ENCODE assay signal across 13 cellular contexts in genomic region chr7:41188163-41189130, GRCh38.
DNase-seq lines count a peak whose midpoint lies in the region; ATAC-seq and TF ChIP-seq lines count a peak whose summit lies in the region.
"Had no signal": no experiment of that assay in that cellular context is flagged by ENCODE, and none has a peak within 500 bp of the region (broad histone marks: within the 10 kb centered on the region; RNA-seq: fewer than 3 reads in every experiment).

No MANE protein-coding gene starts in this region.

- peak overlapping the region; percentile 91 for H3K56ac ChIP-seq in IMR-90 (ENCODE audit: extremely low read depth, insufficient read depth, low read length)

- H3K36me3 ChIP-seq in IMR-90 (ENCODE audit: control insufficient read depth, insufficient read depth, low read length) = no peaks in the 10 kb centered on the region
- H3K36me3 ChIP-seq in mammary epithelial cell (ENCODE audit: insufficient read depth, low read length) = no peaks in the 10 kb centered on the region
- H3K36me3 ChIP-seq in left lung = no peaks in the 10 kb centered on the region
- H3K36me3 ChIP-seq in OCI-LY7 (ENCODE audit: insufficient read depth, low read length) = no peaks in the 10 kb centered on the region
- H3K36me3 ChIP-seq: pancreas, tibial artery had no signal

- BruUV-seq in IMR-90 (replicated peaks; lab: Mats Ljungman, UMichigan) (no TSS peak), mammary epithelial cell (replicated peaks; lab: Mats Ljungman, UMichigan) (no TSS peak), OCI-LY7 (replicated peaks; lab: Mats Ljungman, UMichigan) (no TSS peak)

- CTCF ChIA-PET in IMR-90 (lab: Yijun Ruan, JAX) (interaction anchor here (0.6 kb wide), 1 partner anchor 62 kb away, joined by 3 read pairs; no protein-coding TSS in a partner anchor), mammary epithelial cell (lab: Charles Lee; ENCODE audit: low non-redundant PET) (no interaction called here), OCI-LY7 (lab: Charles Lee; ENCODE audit: unreplicated experiment) (no interaction called here)

- peak overlapping the region; percentile 86 for H2BK5ac ChIP-seq in IMR-90 (ENCODE audit: low read depth, low read length, poor library complexity, severe bottlenecking)

- peak; percentile 8; the same call in 1 of the 2 replicates for TF ChIP-seq RAD21 in IMR-90 (IDR thresholded peaks at IDR 0.05; ENCODE audit: low read length)

- peaks cover 19% of the 10 kb centered on the region for H3K9me1 ChIP-seq in IMR-90 (ENCODE audit: insufficient read depth, low read length)

- in situ Hi-C loops in IMR-90 (cut with MboI; ENCODE audit: low sequenced_read_pairs) = no loop called here
- in situ Hi-C loops in mammary epithelial cell (cut with MboI; ENCODE audit: low sequenced_read_pairs in 2 of 2) = no loop called here

- no peak overlapping the region; the same call in 1 of the 2 replicates for H3K9ac ChIP-seq in IMR-90 (ENCODE audit: low read depth, low read length)
- peak overlapping the region; percentile 35 for H3K9ac ChIP-seq in mammary epithelial cell (ENCODE audit: insufficient read depth, low read length)

- H3K23ac ChIP-seq in IMR-90 (ENCODE audit: low read depth, low read length) = peak overlapping the region; percentile 91

- 95 to 100% methylated on average over 1 to 2 of the region's 8 CpGs for WGBS in IMR-90 (ENCODE audit: extremely low coverage in 2 of 2, insufficient read length in 1 of 2), 2 experiments
- WGBS in mammary epithelial cell (ENCODE audit: low coverage, missing lambda C conversion rate) = 62% methylated on average over 8 of the region's 8 CpGs

- H2BK15ac ChIP-seq in IMR-90 (ENCODE audit: low read depth, low read length) = peak overlapping the region; percentile 93

- peak overlapping the region; percentile 49 to 84 for H4K8ac ChIP-seq in IMR-90 (ENCODE audit: low read depth in 2 of 2, low read length in 2 of 2)

- POLR2A ChIA-PET in IMR-90 (lab: Charles Lee; ENCODE audit: unreplicated experiment) = no interaction called here
- POLR2A ChIA-PET in OCI-LY7 (lab: Charles Lee) = no interaction called here

- H3K79me2 ChIP-seq in mammary epithelial cell (ENCODE audit: insufficient read depth, low read length) (no peaks in the 10 kb centered on the region), OCI-LY7 (ENCODE audit: insufficient read depth, low read depth, low read length) (no peaks in the 10 kb centered on the region)

- peak overlapping the region; percentile 98 for H3K4ac ChIP-seq in IMR-90 (ENCODE audit: low read depth, low read length)

- H2AK5ac ChIP-seq in IMR-90 (ENCODE audit: low read depth, low read length) = peak overlapping the region; percentile 98

- H3K18ac ChIP-seq in IMR-90 (ENCODE audit: low read depth, low read length) = peak overlapping the region; percentile 90; the same call in 1 of the 2 replicates

- peak; percentile 83 for ATAC-seq in IMR-90 (ENCODE audit: low read depth)
- ATAC-seq in left lung = peak; percentile 69
- no peak for ATAC-seq in HG03025 (IDR thresholded peaks at IDR 0.05; ENCODE audit: low FRiP score, unreplicated experiment)
- no peak for ATAC-seq in HG02763 (IDR thresholded peaks at IDR 0.05; ENCODE audit: unreplicated experiment)
- no peak for ATAC-seq in HG02588 (IDR thresholded peaks at IDR 0.05; ENCODE audit: unreplicated experiment)

- no peak overlapping the region for H3K4me3 ChIP-seq in IMR-90 (ENCODE audit: insufficient read depth, low read depth, low read length)
- no peak overlapping the region for H3K4me3 ChIP-seq in mammary epithelial cell (replicated peaks in 1 of 3; ENCODE audit: insufficient read depth in 1 of 3, low read depth in 2 of 3, low read length in 3 of 3)
- no peak overlapping the region for H3K4me3 ChIP-seq in left lung
- no peak overlapping the region for H3K4me3 ChIP-seq in OCI-LY7 (ENCODE audit: low read depth, low read length, poor library complexity, severe bottlenecking)
- H3K4me3 ChIP-seq: pancreas, tibial artery had no signal

- H3K9me3 ChIP-seq in IMR-90 (ENCODE audit: control insufficient read depth, insufficient read depth, low read length) (no peaks in the 10 kb centered on the region), mammary epithelial cell (replicated peaks; ENCODE audit: insufficient read depth, low read length) (peaks cover 8% of the 10 kb centered on the region), left lung (no peaks in the 10 kb centered on the region), OCI-LY7 (ENCODE audit: low read length) (no peaks in the 10 kb centered on the region)
- H3K9me3 ChIP-seq: pancreas, tibial artery had no signal

- peak overlapping the region; percentile 94 for H4K91ac ChIP-seq in IMR-90 (ENCODE audit: insufficient read depth, low read depth, low read length)

- H3K79me1 ChIP-seq in IMR-90 (ENCODE audit: low read depth in 1 of 2, low read length in 2 of 2) = peaks cover 4 to 20% of the 10 kb centered on the region in 2 experiments; a peak in 2 of 4 replicates

- no peak overlapping the region for H2AFZ ChIP-seq in IMR-90 (replicated peaks; ENCODE audit: low read length, poor library complexity)
- peak overlapping the region; percentile 41 for H2AFZ ChIP-seq in mammary epithelial cell (ENCODE audit: low read depth, low read length)
- H2AFZ ChIP-seq in OCI-LY7 (ENCODE audit: low read length) = no peak overlapping the region

- peak overlapping the region; percentile 94 for H3K14ac ChIP-seq in IMR-90 (replicated peaks; ENCODE audit: low read depth, low read length)

- dilution Hi-C loops in IMR-90 (cut with HindIII; ENCODE audit: low sequenced_read_pairs, unreplicated experiment) (no loop called here), mammary epithelial cell (cut with HindIII; ENCODE audit: low sequenced_read_pairs) (no loop called here)

- no peaks in the 10 kb centered on the region for H3K9me2 ChIP-seq in OCI-LY7 (ENCODE audit: insufficient read depth, low read length)

- peak overlapping the region; percentile 70 for H2AK9ac ChIP-seq in IMR-90 (replicated peaks; ENCODE audit: low read depth, low read length, poor library complexity)

- TF ChIP-seq CTCF in IMR-90 (conservative IDR thresholded peaks at IDR 0.05; ENCODE audit: low read depth, low read length) = no peak
- TF ChIP-seq CTCF in mammary epithelial cell (conservative IDR thresholded peaks at IDR 0.05 in 1 of 2, IDR thresholded peaks at IDR 0.05 in 1 of 2; ENCODE audit: extremely low read depth in 1 of 2, insufficient read depth in 1 of 2, low read depth in 1 of 2, low read length in 2 of 2) = no peak
- no peak for TF ChIP-seq CTCF in left lung (IDR thresholded peaks at IDR 0.05)
- no peak for TF ChIP-seq CTCF in OCI-LY7 (conservative IDR thresholded peaks at IDR 0.05; ENCODE audit: low read length)

- H4K20me1 ChIP-seq in IMR-90 (ENCODE audit: insufficient read depth, low read length) (no peaks in the 10 kb centered on the region), mammary epithelial cell (ENCODE audit: insufficient read depth, low read length) (no peaks in the 10 kb centered on the region), OCI-LY7 (ENCODE audit: insufficient read depth, low read length) (no peaks in the 10 kb centered on the region)

- H3K4me2 ChIP-seq in IMR-90 (ENCODE audit: low read depth, low read length) (peak overlapping the region; percentile 34; the same call in 1 of the 2 replicates), mammary epithelial cell (ENCODE audit: insufficient read depth, low read depth, low read length) (peak overlapping the region; percentile 40), OCI-LY7 (ENCODE audit: low read length) (no peak overlapping the region)

- H3K27ac ChIP-seq in IMR-90 (ENCODE audit: insufficient read depth, low read length) = 0 out of 2 replicates have a peak overlapping the region, but pooled peaks have one; percentile 11
- peak overlapping the region; percentile 99 for H3K27ac ChIP-seq in mammary epithelial cell (ENCODE audit: insufficient read depth, low read depth, low read length)
- H3K27ac ChIP-seq in left lung = no peak overlapping the region
- H3K27ac ChIP-seq in OCI-LY7 (ENCODE audit: low read depth, low read length, poor library complexity, severe bottlenecking) = no peak overlapping the region
- H3K27ac ChIP-seq: pancreas had no signal

- peak overlapping the region; percentile 61; the same call in 1 of the 2 replicates for H4K5ac ChIP-seq in IMR-90 (ENCODE audit: low read depth, low read length)

- DNase-seq in AG08396 (ENCODE audit: low spot score) (peak; percentile 40), IMR-90 (peak; percentile 88), mammary epithelial cell (peak; percentile 80), left lung (no peak), OCI-LY7 (ENCODE audit: low spot score) (no peak)
- DNase-seq: activated CD4-positive, alpha-beta T cell treated with anti-CD3 and anti-CD28 coated beads for 4 hours; activated naive CD4-positive, alpha-beta T cell treated with Interleukin-2 at 50 U/mL for 16 hours; pancreas; Right ventricle myocardium superior; tibial artery had no signal

- H2BK20ac ChIP-seq in IMR-90 (ENCODE audit: low read depth, low read length) = peak overlapping the region; percentile 97

- H3K27me3 ChIP-seq in IMR-90 (ENCODE audit: control insufficient read depth, insufficient read depth, low read length) = no peaks in the 10 kb centered on the region
- no peaks in the 10 kb centered on the region for H3K27me3 ChIP-seq in mammary epithelial cell (ENCODE audit: insufficient read depth, low read length)
- no peaks in the 10 kb centered on the region for H3K27me3 ChIP-seq in left lung
- H3K27me3 ChIP-seq: pancreas, tibial artery had no signal

- TF ChIP-seq POLR2A in IMR-90 (IDR thresholded peaks at IDR 0.05; ENCODE audit: low read depth, low read length) = no peak

- intact Hi-C loops in IMR-90 (cut with micrococcal nuclease) = loop anchor here (10.0 kb wide), 1 partner anchor 506 kb away; no protein-coding TSS in a partner anchor
- intact Hi-C loops in mammary epithelial cell (cut with micrococcal nuclease) = loop anchor here (1.0 to 5.0 kb wide), 6 partner anchors 54 to 516 kb away; no protein-coding TSS in a partner anchor
- intact Hi-C loops in left lung (cut with DNase I) = no loop called here
- intact Hi-C loops in OCI-LY7 (cut with micrococcal nuclease; ENCODE audit: unreplicated experiment) = no loop called here

- peaks cover 14% of the 10 kb centered on the region for H3K4me1 ChIP-seq in IMR-90 (ENCODE audit: control insufficient read depth, insufficient read depth, low read length)
- H3K4me1 ChIP-seq in mammary epithelial cell (ENCODE audit: insufficient read depth, low read length) = peaks cover 38% of the 10 kb centered on the region
- H3K4me1 ChIP-seq in left lung = no peaks in the 10 kb centered on the region
- no peaks in the 10 kb centered on the region for H3K4me1 ChIP-seq in OCI-LY7 (ENCODE audit: insufficient read depth, low read length, poor library complexity, severe bottlenecking)
- H3K4me1 ChIP-seq: pancreas had no signal

- H2BK120ac ChIP-seq in IMR-90 (ENCODE audit: low read depth, low read length) = peak overlapping the region; percentile 94

TF ChIP-seq in IMR-90, 13 proteins besides CTCF, POLR2A, EP300 and RAD21:
- TF ChIP-seq BHLHE40 (IDR thresholded peaks at IDR 0.05; ENCODE audit: low read depth, low read length) (no peak), CEBPB (IDR thresholded peaks at IDR 0.05; ENCODE audit: low read depth, low read length) (peak; percentile 40; the same call in 1 of the 2 replicates)

Comparison
In these comparisons a context has a peak if more than half of its experiments do, and no peak if none do; other contexts are left out.
1. DNase-seq: peak in AG08396 (single experiment), IMR-90 (single experiment) and mammary epithelial cell (single experiment); none in left lung (0 of 2) and OCI-LY7 (single experiment).
2. ATAC-seq: peak in IMR-90 (single experiment) and left lung (single experiment); none in HG03025 (single experiment), HG02763 (single experiment) and HG02588 (single experiment).
3. H3K27ac ChIP-seq: peak in IMR-90 (single experiment) and mammary epithelial cell (single experiment); none in left lung (0 of 2) and OCI-LY7 (single experiment).
4. intact Hi-C loops: an anchor here in IMR-90 (10.0 kb wide) and mammary epithelial cell (1.0 to 5.0 kb wide); none called in left lung and OCI-LY7.